Comparison of ENCODE assay signal across 1 cellular context in the genomic region with DNA sequence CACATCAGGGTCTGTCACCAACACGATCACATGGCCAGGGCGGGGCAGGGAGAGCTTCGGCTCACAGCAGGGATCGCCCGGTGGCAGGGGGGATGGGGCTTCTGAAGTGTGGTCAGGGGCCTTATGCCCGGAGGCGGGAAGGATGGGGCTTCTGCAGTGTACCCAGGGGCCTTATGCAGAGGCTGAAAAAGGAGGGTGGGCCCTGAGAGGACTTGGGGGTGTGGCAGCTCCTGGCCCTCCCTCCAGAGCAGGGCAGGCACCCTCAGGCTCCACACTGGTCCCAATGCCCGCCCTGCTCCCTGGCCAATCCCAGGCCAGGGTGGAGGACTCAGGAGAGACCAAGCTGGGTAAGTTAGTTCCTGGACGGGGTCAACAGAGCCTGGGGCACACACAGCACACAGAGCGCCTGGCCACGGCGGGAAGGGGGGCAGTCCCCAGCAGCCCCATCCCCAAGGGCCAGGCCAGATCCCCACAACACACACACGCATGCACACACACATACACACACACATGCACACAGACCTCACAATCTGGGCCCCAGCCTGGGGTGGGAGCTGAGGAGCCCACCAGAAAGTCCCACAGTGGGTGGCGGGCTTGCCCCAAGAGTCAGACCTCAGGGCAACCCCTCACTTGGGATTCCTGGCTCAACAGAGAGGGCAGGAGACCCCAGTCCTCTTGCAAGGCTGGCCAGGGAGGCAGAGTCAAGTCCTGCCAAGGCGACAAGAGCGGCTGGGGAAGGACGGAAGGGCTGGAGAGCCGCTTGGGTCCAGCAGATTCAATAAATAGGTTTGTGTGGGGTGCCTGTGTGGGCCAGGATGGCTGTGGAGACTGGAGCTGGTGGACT.
TF ChIP-seq lines count a peak whose summit lies in the region.

No MANE protein-coding gene starts in this region.

TF ChIP-seq in GM23338, 12 proteins besides CTCF, POLR2A, EP300 and RAD21:
- TF ChIP-seq POLR2AphosphoS5 (IDR thresholded peaks at IDR 0.05; ENCODE audit: low read depth) (peak; percentile 48), EZH2 (IDR thresholded peaks at IDR 0.05; ENCODE audit: low read depth, unreplicated experiment) (no peak)
